Comparison of ENCODE assay signal across 1 cellular context in genomic region chr7:39580150-39580874, GRCh38.
A peak's percentile ranks its signal among the peaks of the same experiment; 100 is the strongest.
TF ChIP-seq lines count a peak whose summit lies in the region.

No MANE protein-coding gene starts in this region.

TF ChIP-seq in HepG2, 621 proteins besides CTCF, POLR2A, EP300 and RAD21 (continued from another document and continues in another):
- TF ChIP-seq ZBTB40 (IDR thresholded peaks at IDR 0.05) = no peak
- no peak for TF ChIP-seq ZBTB40 (CRISPR knock-in tag; IDR thresholded peaks at IDR 0.05)
- no peak for TF ChIP-seq MLLT10 (CRISPR knock-in tag; IDR thresholded peaks at IDR 0.05)
- TF ChIP-seq TMF1 (CRISPR knock-in tag; IDR thresholded peaks at IDR 0.05; ENCODE audit: low read depth) = no peak
- TF ChIP-seq ZGPAT (CRISPR knock-in tag; IDR thresholded peaks at IDR 0.05) = peak; percentile 51
- no peak for TF ChIP-seq NR2F6 (IDR thresholded peaks at IDR 0.05)
- TF ChIP-seq NR2F6 (CRISPR knock-in tag; IDR thresholded peaks at IDR 0.05) = peak; percentile 55; the same call in 1 of the 2 replicates
- peak; percentile 70 for TF ChIP-seq SAP130 (CRISPR knock-in tag; IDR thresholded peaks at IDR 0.05; ENCODE audit: low read depth)
- TF ChIP-seq ZNF101 (CRISPR knock-in tag; IDR thresholded peaks at IDR 0.05; ENCODE audit: borderline replicate concordance, low read depth) = no peak
- no peak for TF ChIP-seq FOXP1 (IDR thresholded peaks at IDR 0.05)
- no peak for TF ChIP-seq FOXP1 (CRISPR knock-in tag; IDR thresholded peaks at IDR 0.05)
- TF ChIP-seq NR2C2 (CRISPR knock-in tag; IDR thresholded peaks at IDR 0.05; ENCODE audit: borderline replicate concordance) = no peak
- TF ChIP-seq NFKB2 (CRISPR knock-in tag; IDR thresholded peaks at IDR 0.05; ENCODE audit: borderline replicate concordance) = no peak
- TF ChIP-seq ESRRA (CRISPR knock-in tag; IDR thresholded peaks at IDR 0.05; ENCODE audit: low read depth) = no peak
- no peak for TF ChIP-seq NR2F1 (CRISPR knock-in tag; IDR thresholded peaks at IDR 0.05)
- 0 out of 2 replicates have a peak, but pooled peaks have one; percentile 39 for TF ChIP-seq ZNF264 (CRISPR knock-in tag; IDR thresholded peaks at IDR 0.05)
- no peak for TF ChIP-seq KIAA2018 (CRISPR knock-in tag; IDR thresholded peaks at IDR 0.05; ENCODE audit: borderline replicate concordance)
- no peak for TF ChIP-seq SIX4 (CRISPR knock-in tag; IDR thresholded peaks at IDR 0.05)
- TF ChIP-seq FOXA1 (IDR thresholded peaks at IDR 0.05) = no peak
- 0 out of 2 replicates have a peak, but pooled peaks have one; percentile 37 for TF ChIP-seq FOXA1 (CRISPR knock-in tag; IDR thresholded peaks at IDR 0.05)
- TF ChIP-seq MIER3 (CRISPR knock-in tag; IDR thresholded peaks at IDR 0.05; ENCODE audit: borderline replicate concordance) = no peak
- TF ChIP-seq JDP2 (CRISPR knock-in tag; IDR thresholded peaks at IDR 0.05; ENCODE audit: borderline replicate concordance) = no peak
- TF ChIP-seq ZNF558 (CRISPR knock-in tag; IDR thresholded peaks at IDR 0.05; ENCODE audit: borderline replicate concordance) = no peak
- TF ChIP-seq ZFP41 (CRISPR knock-in tag; IDR thresholded peaks at IDR 0.05; ENCODE audit: borderline replicate concordance) = no peak
- TF ChIP-seq ZSCAN20 (CRISPR knock-in tag; IDR thresholded peaks at IDR 0.05; ENCODE audit: borderline replicate concordance) = no peak
- TF ChIP-seq ZFY (CRISPR knock-in tag; IDR thresholded peaks at IDR 0.05) = no peak
- TF ChIP-seq STAT6 (CRISPR knock-in tag; IDR thresholded peaks at IDR 0.05; ENCODE audit: borderline replicate concordance) = no peak
- no peak for TF ChIP-seq JUNB (CRISPR knock-in tag; IDR thresholded peaks at IDR 0.05; ENCODE audit: borderline replicate concordance)
- no peak for TF ChIP-seq ZNF672 (CRISPR knock-in tag; IDR thresholded peaks at IDR 0.05)
- no peak for TF ChIP-seq ZSCAN5A (CRISPR knock-in tag; IDR thresholded peaks at IDR 0.05; ENCODE audit: borderline replicate concordance)
- TF ChIP-seq ZNF207 (IDR thresholded peaks at IDR 0.05; ENCODE audit: borderline replicate concordance) = no peak
- no peak for TF ChIP-seq ZNF724P (CRISPR knock-in tag; IDR thresholded peaks at IDR 0.05; ENCODE audit: borderline replicate concordance)
- TF ChIP-seq DPF2 (CRISPR knock-in tag; IDR thresholded peaks at IDR 0.05; ENCODE audit: borderline replicate concordance, low read depth) = no peak
- TF ChIP-seq ZNF317 (CRISPR knock-in tag; IDR thresholded peaks at IDR 0.05) = no peak
- no peak for TF ChIP-seq ZNF496 (CRISPR knock-in tag; IDR thresholded peaks at IDR 0.05; ENCODE audit: insufficient replicate concordance)
- TF ChIP-seq KLF15 (CRISPR knock-in tag; IDR thresholded peaks at IDR 0.05; ENCODE audit: borderline replicate concordance) = no peak
